ENCODE assay signal across 26 cellular contexts in the genomic region with DNA sequence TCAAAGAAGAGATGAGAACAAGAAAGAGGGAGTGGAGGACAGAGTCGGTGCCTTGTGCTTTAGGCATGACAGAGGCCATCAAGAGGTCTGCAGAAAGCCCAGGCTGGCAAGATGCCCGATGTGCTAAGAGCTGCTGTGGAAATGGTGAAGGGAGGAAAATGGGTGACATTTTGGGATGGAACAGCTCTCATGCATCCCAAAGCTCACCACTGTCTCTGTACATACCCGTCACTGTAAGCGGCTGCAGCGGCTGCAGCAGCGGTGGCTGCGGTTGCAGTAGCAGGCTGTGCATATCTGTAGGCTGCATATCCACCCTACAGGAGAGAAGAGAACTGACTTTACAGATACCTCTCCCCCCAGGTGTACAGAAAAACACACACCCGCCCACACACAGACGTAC. TPM values are rescaled to one million over a fixed set of nuclear protein-coding genes. Genes with fewer than 3 reads are reported as not detected.
"Had no signal": no experiment of that assay in that cellular context is flagged by ENCODE, and none has a peak within 500 bp of the region (broad histone marks: within the 10 kb centered on the region; RNA-seq: fewer than 3 reads in every experiment).

No MANE protein-coding gene starts in this region.

- H3K27me3 Mint-ChIP-seq: activated CD4-positive, alpha-beta T cell treated with anti-CD3 and anti-CD28 coated beads, Interleukin-2, amount 10 ng/mL, durations not matched to agents 7 days and 5 days; dendritic cell treated with granulocyte-macrophage colony-stimulating factor and Interleukin-4, amounts not matched to agents 40 ng/mL and 50 ng/mL, for 4 days had no signal

- H3K4me3 Mint-ChIP-seq: activated CD4-positive, alpha-beta T cell treated with anti-CD3 and anti-CD28 coated beads, Interleukin-2, amount 10 ng/mL, durations not matched to agents 7 days and 5 days; activated CD8-positive, alpha-beta T cell treated with anti-CD3 and anti-CD28 coated beads, Interleukin-2, amount 10 ng/mL, durations not matched to agents 7 days and 5 days; activated T-cell treated with anti-CD3 and anti-CD28 coated beads, Interleukin-2, amount 50 U/mL, for 4 hours; dendritic cell treated with granulocyte-macrophage colony-stimulating factor and Interleukin-4, amounts not matched to agents 40 ng/mL and 50 ng/mL, for 4 days; natural killer cell treated with Interleukin-12 subunit alpha and Interleukin-12 subunit beta and Interleukin-15 and Interleukin-18, amount 100 ng/mL, for 72 hours had no signal

- ATAC-seq: activated CD4-positive, CD25-positive, alpha-beta regulatory T cell treated with anti-CD3 and anti-CD28 coated beads, Interleukin-2, amount 50 U/mL, for 24 hours; activated CD8-positive, alpha-beta T cell treated with anti-CD3 and anti-CD28 coated beads, Interleukin-2, amount 10 ng/mL, durations not matched to agents 7 days and 5 days; activated T-cell treated with anti-CD3 and anti-CD28 coated beads, Interleukin-2, amount 50 U/mL, for 4 hours; left colon; natural killer cell treated with Interleukin-12 subunit alpha and Interleukin-12 subunit beta and Interleukin-15 and Interleukin-18, amount 100 ng/mL, for 72 hours had no signal

- H3K9me3 Mint-ChIP-seq: activated CD4-positive, alpha-beta T cell treated with anti-CD3 and anti-CD28 coated beads, Interleukin-2, amount 10 ng/mL, durations not matched to agents 7 days and 5 days; activated T-cell treated with anti-CD3 and anti-CD28 coated beads, Interleukin-2, amount 50 U/mL, for 4 hours; dendritic cell treated with granulocyte-macrophage colony-stimulating factor and Interleukin-4, amounts not matched to agents 40 ng/mL and 50 ng/mL, for 4 days; natural killer cell treated with Interleukin-12 subunit alpha and Interleukin-12 subunit beta and Interleukin-15 and Interleukin-18, amount 100 ng/mL, for 72 hours had no signal

- H3K9me3 ChIP-seq: esophagus muscularis mucosa, transverse colon, vagina had no signal

- H3K4me1 ChIP-seq: vagina had no signal

- H3K4me1 Mint-ChIP-seq: activated CD4-positive, alpha-beta T cell treated with anti-CD3 and anti-CD28 coated beads, Interleukin-2, amount 10 ng/mL, durations not matched to agents 7 days and 5 days had no signal

- DNase-seq: activated CD4-positive, alpha-beta T cell treated with anti-CD3 and anti-CD28 coated beads, Interleukin-2, amount 10 ng/mL, durations not matched to agents 7 days and 5 days; activated CD8-positive, alpha-beta T cell treated with anti-CD3 and anti-CD28 coated beads, Interleukin-2, amount 10 ng/mL, durations not matched to agents 7 days and 5 days; activated effector memory CD4-positive, alpha-beta T cell treated with Interleukin-2 at 50 U/mL for 16 hours; activated naive CD4-positive, alpha-beta T cell treated with anti-CD3 and anti-CD28 coated beads, Interleukin-2, amount 50 U/mL, for 16 hours; activated T-cell treated with anti-CD3 and anti-CD28 coated beads, Interleukin-2, amount 50 U/mL, for 4 hours; aorta; brain microvascular endothelial cell; effector memory CD4-positive, alpha-beta T cell; left colon; posterior cingulate gyrus; retina; stimulated activated CD4-positive, alpha-beta T cell treated with anti-CD3 and anti-CD28 coated beads, Interleukin-2, amount 100 ng/mL, for 24 hours; stimulated activated naive CD4-positive, alpha-beta T cell treated with Interleukin-2 at 50 U/mL for 16 hours; T-helper 1 cell; T1000; transverse colon had no signal

- H3K27ac ChIP-seq: brain microvascular endothelial cell, transverse colon, vagina had no signal

- H3K27me3 ChIP-seq: brain microvascular endothelial cell, esophagus muscularis mucosa, transverse colon, vagina had no signal

- FAIRE-seq: endothelial cell of umbilical vein, islet of Langerhans had no signal

- H3K27ac Mint-ChIP-seq: activated CD4-positive, alpha-beta T cell treated with anti-CD3 and anti-CD28 coated beads, Interleukin-2, amount 10 ng/mL, durations not matched to agents 7 days and 5 days; activated CD8-positive, alpha-beta T cell treated with anti-CD3 and anti-CD28 coated beads, Interleukin-2, amount 10 ng/mL, durations not matched to agents 7 days and 5 days; dendritic cell treated with granulocyte-macrophage colony-stimulating factor and Interleukin-4, amounts not matched to agents 40 ng/mL and 50 ng/mL, for 4 days; natural killer cell treated with Interleukin-12 subunit alpha and Interleukin-12 subunit beta and Interleukin-15 and Interleukin-18, amount 100 ng/mL, for 72 hours had no signal

- H3K4me3 ChIP-seq: esophagus muscularis mucosa, lung, transverse colon, vagina had no signal

- H3K36me3 Mint-ChIP-seq: natural killer cell treated with Interleukin-12 subunit alpha and Interleukin-12 subunit beta and Interleukin-15 and Interleukin-18, amount 100 ng/mL, for 72 hours had no signal

RNA-seq across cellular contexts. Expression of gene APOL5, which starts 28.6 kb away (rescaled TPM):
- total RNA-seq: activated CD4-positive, alpha-beta T cell treated with anti-CD3 and anti-CD28 coated beads, Interleukin-2, amount 10 ng/mL, durations not matched to agents 7 days and 5 days; activated CD8-positive, alpha-beta T cell treated with anti-CD3 and anti-CD28 coated beads, Interleukin-2, amount 10 ng/mL, durations not matched to agents 7 days and 5 days; activated T-cell treated with anti-CD3 and anti-CD28 coated beads, Interleukin-2, amount 50 U/mL, for 4 hours; aorta; cerebellum; endothelial cell of umbilical vein; left colon; lung; natural killer cell treated with Interleukin-12 subunit alpha and Interleukin-12 subunit beta and Interleukin-15 and Interleukin-18, amount 100 ng/mL, for 72 hours; subcutaneous adipose tissue; transverse colon; vagina had no signal
- polyA plus RNA-seq: aorta, endothelial cell of umbilical vein, lung had no signal
